ENCODE assay signal across 8 cellular contexts in the genomic region with DNA sequence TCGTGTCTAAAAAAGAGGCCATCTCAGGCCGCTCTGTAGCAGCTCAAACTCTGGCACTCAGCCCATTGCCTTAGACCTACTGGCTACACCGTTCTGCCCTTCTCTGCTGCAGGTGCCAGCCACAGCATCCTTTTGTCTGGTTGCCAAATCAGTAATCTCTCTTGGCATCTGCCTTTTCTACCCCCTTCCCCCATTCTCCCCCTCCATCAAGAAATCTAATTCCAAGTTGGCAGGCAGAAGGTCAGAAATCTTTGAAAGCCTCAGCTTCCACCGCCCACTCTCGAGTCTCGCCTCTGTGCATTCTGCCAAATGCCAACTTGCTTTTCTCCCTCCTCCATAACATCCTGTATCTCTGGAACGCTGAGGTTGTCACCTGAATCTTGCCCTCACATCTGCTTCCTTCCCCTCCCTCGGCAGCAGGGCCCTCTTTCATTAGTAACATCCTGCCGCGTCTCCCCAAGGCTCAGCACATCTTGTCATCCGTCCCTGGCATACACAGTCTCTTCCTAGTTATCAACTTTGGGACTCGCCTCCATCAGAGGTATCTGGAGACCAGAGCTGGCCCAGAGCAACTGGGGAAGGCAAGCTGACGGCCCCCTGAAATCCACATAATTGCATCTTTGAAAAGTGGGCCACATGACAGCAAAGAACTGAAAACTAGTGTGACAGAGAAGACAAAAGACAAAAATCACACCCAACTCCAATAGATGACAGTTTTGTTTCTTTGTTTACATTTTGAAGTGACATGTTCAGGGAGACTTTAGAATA.
A peak's percentile ranks its signal among the peaks of the same experiment; 100 is the strongest.
DNase-seq lines count a peak whose midpoint lies in the region; ATAC-seq, FAIRE-seq and TF ChIP-seq lines count a peak whose summit lies in the region.
"Had no signal": no experiment of that assay in that cellular context is flagged by ENCODE, and none has a peak within 500 bp of the region (broad histone marks: within the 10 kb centered on the region; RNA-seq: fewer than 3 reads in every experiment).

No MANE protein-coding gene starts in this region.

- H3K36me3 ChIP-seq in kidney (ENCODE audit: control insufficient read depth in 1 of 2, insufficient read depth in 2 of 2, low read length in 2 of 2), result no peaks in the 10 kb centered on the region
- H3K36me3 ChIP-seq: brain microvascular endothelial cell had no signal

- in situ Hi-C loops in KBM-7 (cut with MboI; ENCODE audit: low pct_unique_long_range_greater_than_20kb, low sequenced_read_pairs), result loop anchor here (25.0 kb wide), 1 partner anchor 428 kb away; no protein-coding TSS in a partner anchor

- no peaks in the 10 kb centered on the region for H3K9me3 ChIP-seq in kidney (ENCODE audit: control insufficient read depth in 1 of 2, low read length in 2 of 2)

- H3K4me3 ChIP-seq in kidney (ENCODE audit: low read length in 2 of 2), result no peak overlapping the region

- intact Hi-C loops in sciatic nerve (cut with DNase I) (no loop called here), kidney (cut with DNase I) (no loop called here)

- no peak overlapping the region for H3K27ac ChIP-seq in kidney (ENCODE audit: low read depth in 2 of 2, low read length in 2 of 2)
- H3K27ac ChIP-seq: brain microvascular endothelial cell had no signal

- DNase-seq in KBM-7 (peak; percentile 21), NCI-H524 treated with DMSO at 0.1 percent for 48 hours (lab: John Stamatoyannopoulos, UW) (peak; percentile 93), dermis blood vessel endothelial cell (peak; percentile 38), sciatic nerve (ENCODE audit: low spot score) (peak; percentile 65), kidney (no peak)
- no peak for DNase-seq in stimulated activated naive CD4-positive, alpha-beta T cell treated with Interleukin-2 at 50 U/mL for 16 hours (lab: John Stamatoyannopoulos, UW)

- ATAC-seq in sciatic nerve (peak; percentile 46), HG03354 (IDR thresholded peaks at IDR 0.05; ENCODE audit: poor library complexity, severe bottlenecking, unreplicated experiment) (no peak)

- no peak for FAIRE-seq in kidney (lab: Jason Lieb, UNC)

- TF ChIP-seq CTCF in kidney (IDR thresholded peaks at IDR 0.05; ENCODE audit: borderline replicate concordance, extremely low read depth, insufficient read depth), result no peak

- H3K9ac ChIP-seq in kidney (ENCODE audit: low read length in 2 of 2), result no peak overlapping the region

- peaks cover 0 to 2% of the 10 kb centered on the region in 2 donors for H3K4me1 ChIP-seq in kidney (ENCODE audit: control insufficient read depth in 1 of 2, insufficient read depth in 1 of 2, low read depth in 1 of 2, low read length in 2 of 2)

Comparison
In these comparisons a context has a peak if more than half of its experiments do, and no peak if none do; other contexts are left out.
1. DNase-seq: peak in KBM-7 (single experiment), NCI-H524 treated with DMSO at 0.1 percent for 48 hours (single experiment), dermis blood vessel endothelial cell (single experiment) and sciatic nerve (single experiment); none in stimulated activated naive CD4-positive, alpha-beta T cell treated with Interleukin-2 at 50 U/mL for 16 hours (single experiment) and kidney (single experiment).